Comparison of ENCODE assay signal across 24 cellular contexts in the genomic region with DNA sequence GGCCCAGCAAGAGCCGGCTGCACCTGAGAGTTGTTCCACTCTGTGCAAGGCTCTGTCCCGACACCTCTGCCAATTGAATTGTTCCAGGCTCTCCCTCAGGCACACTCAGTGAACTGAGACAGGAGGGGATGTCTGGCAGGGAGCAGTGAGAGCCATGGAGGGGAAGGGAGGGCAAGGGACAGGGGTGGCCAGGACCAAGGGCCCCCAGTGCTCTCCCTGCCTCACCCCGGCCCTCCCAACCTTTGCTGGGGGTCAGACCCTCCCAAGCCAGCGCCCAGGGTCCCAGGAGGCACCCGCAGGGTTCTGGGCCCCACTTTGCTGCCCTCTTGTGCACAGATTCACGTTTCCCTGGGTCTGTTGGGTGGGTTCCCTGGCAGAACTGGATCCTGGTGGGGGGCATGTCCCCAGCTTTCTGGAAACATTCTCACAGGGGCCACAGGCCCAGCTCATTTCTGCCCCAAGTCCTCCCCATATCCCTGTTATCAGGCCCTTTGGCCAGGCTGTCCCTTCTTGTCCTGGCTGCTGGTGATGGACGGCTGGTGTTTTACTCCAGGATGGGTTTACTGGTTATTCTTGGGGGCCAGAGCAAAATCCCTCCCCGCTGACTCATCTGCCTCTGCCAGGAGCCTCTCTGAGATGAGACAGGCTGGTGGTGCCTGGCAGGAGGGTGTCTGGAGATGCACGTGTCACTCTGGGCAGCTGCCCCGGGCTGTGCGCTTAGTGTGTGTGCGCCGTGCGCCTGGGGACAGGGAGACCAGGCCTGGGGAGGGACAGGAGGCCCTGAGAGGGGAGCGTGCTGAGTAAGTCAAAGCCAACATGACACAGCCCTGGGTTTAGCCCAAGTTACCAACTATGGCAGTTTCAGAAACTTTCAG.
A peak's percentile ranks its signal among the peaks of the same experiment; 100 is the strongest.
DNase-seq lines count a peak whose midpoint lies in the region; ATAC-seq and TF ChIP-seq lines count a peak whose summit lies in the region.
"Had no signal": no experiment of that assay in that cellular context is flagged by ENCODE, and none has a peak within 500 bp of the region (broad histone marks: within the 10 kb centered on the region; RNA-seq: fewer than 3 reads in every experiment).

No MANE protein-coding gene starts in this region.

- ATAC-seq in heart right ventricle (peak in 7 of 8 donors; percentile 56 to 92 (median 76)), HG02884 (IDR thresholded peaks at IDR 0.05; ENCODE audit: unreplicated experiment) (no peak), GM19324 (IDR thresholded peaks at IDR 0.05; ENCODE audit: low FRiP score, unreplicated experiment) (no peak)
- ATAC-seq: body of pancreas, foreskin keratinocyte, GM12878, WTC11 had no signal

- no peak for TF ChIP-seq EP300 in stomach (IDR thresholded peaks at IDR 0.05)

- H3K4me3 ChIP-seq in heart right ventricle = no peak overlapping the region
- no peak overlapping the region for H3K4me3 ChIP-seq in mesodermal cell (ENCODE audit: extremely low read depth, insufficient read depth, low read length, poor library complexity, severe bottlenecking)
- no peak overlapping the region for H3K4me3 ChIP-seq in stomach
- H3K4me3 ChIP-seq: body of pancreas, coronary artery, GM12878, SK-N-MC, skin epidermis had no signal

- H3K27me3 ChIP-seq in heart right ventricle (peaks cover 0 to 25% (median 0%) of the 10 kb centered on the region in 7 donors), stomach (peaks cover 0 to 47% (median 9%) of the 10 kb centered on the region in 3 donors)
- H3K27me3 ChIP-seq: body of pancreas had no signal

- no peak for TF ChIP-seq CTCF in heart right ventricle (IDR thresholded peaks at IDR 0.05)
- no peak for TF ChIP-seq CTCF in stomach (IDR thresholded peaks at IDR 0.05)

- DNase-seq in heart right ventricle (no peak), stomach (peak; percentile 20), D341Med (ENCODE audit: low spot score) (no peak)
- DNase-seq: activated CD4-positive, alpha-beta memory T cell treated with anti-CD3 and anti-CD28 coated beads, Interleukin-2, amount 10 ng/mL, durations not matched to agents 7 days and 5 days; activated T-cell treated with anti-CD3 and anti-CD28 coated beads, Interleukin-2, amount 50 U/mL, for 48 hours; body of pancreas; CD4-positive, alpha-beta memory T cell; foreskin keratinocyte; GF-D8; H7; KBM-7; NCI-H187; NCI-H2227 treated with DMSO at 0.1 percent for 48 hours; stimulated activated CD4-positive, alpha-beta T cell treated with anti-CD3 and anti-CD28 coated beads, Interleukin-4, amount 100 ng/mL, for 24 hours had no signal

- peak overlapping the region; percentile 93 for H3K27ac ChIP-seq in angular gyrus (ENCODE audit: low read depth, low read length)
- H3K27ac ChIP-seq in heart right ventricle = no peak overlapping the region
- H3K27ac ChIP-seq in mesodermal cell (ENCODE audit: low read depth, low read length, severe bottlenecking) = peak overlapping the region; percentile 41
- H3K27ac ChIP-seq in stomach = no peak overlapping the region
- H3K27ac ChIP-seq: body of pancreas, coronary artery, epithelial cell of prostate, foreskin keratinocyte, SK-N-MC, skin epidermis had no signal

- 82 to 84% methylated on average over 15 of the region's 15 CpGs for WGBS in heart right ventricle, 2 donors
- WGBS in mesodermal cell (ENCODE audit: insufficient coverage in 2 of 2), 2 experiments = 92 to 99% methylated on average over 10 to 14 of the region's 15 CpGs
- 80 to 92% (median 84%) methylated on average over 12 to 15 of the region's 15 CpGs for WGBS in stomach, 5 donors

- intact Hi-C loops in heart right ventricle (cut with DNase I) (no loop called here), stomach (cut with DNase I; ENCODE audit: low total_unique reads) (no loop called here)

- H3K4me1 ChIP-seq in heart right ventricle (peaks cover 0 to 10% (median 4%) of the 10 kb centered on the region in 9 donors), mesodermal cell (ENCODE audit: control insufficient read depth, insufficient read depth, low read length, poor library complexity, severe bottlenecking) (peaks cover 7% of the 10 kb centered on the region), stomach (no peaks in the 10 kb centered on the region)
- H3K4me1 ChIP-seq: body of pancreas, foreskin keratinocyte had no signal

- H3K9me3 ChIP-seq in heart right ventricle (peaks cover 0 to 8% (median 0%) of the 10 kb centered on the region in 11 donors), mesodermal cell (ENCODE audit: control insufficient read depth, low read length) (peaks cover under 1% of the 10 kb centered on the region), stomach (peaks cover 0 to 3% (median 2%) of the 10 kb centered on the region in 4 donors)
- H3K9me3 ChIP-seq: body of pancreas had no signal

- TF ChIP-seq POLR2A in stomach (IDR thresholded peaks at IDR 0.05) = no peak

- no peaks in the 10 kb centered on the region for H3K36me3 ChIP-seq in heart right ventricle
- no peaks in the 10 kb centered on the region for H3K36me3 ChIP-seq in mesodermal cell (ENCODE audit: control insufficient read depth, insufficient read depth, low read length)
- no peaks in the 10 kb centered on the region for H3K36me3 ChIP-seq in stomach

Comparison
In these comparisons a context has a peak if more than half of its experiments do, and no peak if none do; other contexts are left out.
1. H3K27ac ChIP-seq: peak in angular gyrus (single experiment) and mesodermal cell (single experiment); none in heart right ventricle (0 of 10) and stomach (0 of 5).
2. ATAC-seq: peak in heart right ventricle (7 of 8); none in HG02884 (single experiment) and GM19324 (single experiment).